9 cellular contexts compared by ENCODE assay signal in genomic region chr16:49183911-49184310, GRCh38.
DNase-seq lines count a peak whose midpoint lies in the region; ATAC-seq and TF ChIP-seq lines count a peak whose summit lies in the region.
"Had no signal": no experiment of that assay in that cellular context is flagged by ENCODE, and none has a peak within 500 bp of the region (broad histone marks: within the 10 kb centered on the region; RNA-seq: fewer than 3 reads in every experiment).

No MANE protein-coding gene starts in this region.

- no peak overlapping the region for H3K27ac Mint-ChIP-seq in neural crest cell (ENCODE audit: unreplicated experiment)

- ATAC-seq in GM21619 (IDR thresholded peaks at IDR 0.05; ENCODE audit: unreplicated experiment), result no peak
- no peak for ATAC-seq in HG02870 (IDR thresholded peaks at IDR 0.05; ENCODE audit: unreplicated experiment)

- H3K27me3 Mint-ChIP-seq in neural crest cell (ENCODE audit: low read depth), result peaks cover 48% of the 10 kb centered on the region
- H3K27me3 Mint-ChIP-seq: central memory CD8-positive, alpha-beta T cell had no signal

- H3K36me3 Mint-ChIP-seq in neural crest cell (ENCODE audit: low read depth), result no peaks in the 10 kb centered on the region

- no peak overlapping the region for H3K4me3 Mint-ChIP-seq in neural crest cell
- H3K4me3 Mint-ChIP-seq: central memory CD8-positive, alpha-beta T cell had no signal

- no peaks in the 10 kb centered on the region for H3K4me1 Mint-ChIP-seq in neural crest cell
- H3K4me1 Mint-ChIP-seq: central memory CD8-positive, alpha-beta T cell had no signal

- DNase-seq in NCI-H526 (lab: John Stamatoyannopoulos, UW), result peak; percentile 16 to 55
- DNase-seq in NCI-H526 treated with DMSO at 0.1 percent for 48 hours (lab: John Stamatoyannopoulos, UW), result no peak
- peak; percentile 28 for DNase-seq in KBM-7
- DNase-seq in SK-MEL-5 (ENCODE audit: low read depth, low spot score), result peak; percentile 45
- peak; percentile 9 for DNase-seq in neural crest cell (ENCODE audit: low read depth, low spot score)
- DNase-seq in NCI-H226, result no peak

- in situ Hi-C loops in KBM-7 (cut with MboI; ENCODE audit: low pct_unique_long_range_greater_than_20kb, low sequenced_read_pairs), result no loop called here
- in situ Hi-C loops in SK-MEL-5 (cut with HindIII; ENCODE audit: low pct_unique_long_range_greater_than_20kb, low sequenced_read_pairs), result no loop called here

- TF ChIP-seq CTCF in neural crest cell (conservative IDR thresholded peaks at IDR 0.05), result peak; percentile 61

- H3K9me3 Mint-ChIP-seq in neural crest cell, result no peaks in the 10 kb centered on the region
- H3K9me3 Mint-ChIP-seq: central memory CD8-positive, alpha-beta T cell had no signal

Comparison
In these comparisons a context has a peak if more than half of its experiments do, and no peak if none do; other contexts are left out.
1. DNase-seq: peak in NCI-H526 (2 of 2), KBM-7 (single experiment), SK-MEL-5 (single experiment) and neural crest cell (single experiment); none in NCI-H526 treated with DMSO at 0.1 percent for 48 hours (single experiment) and NCI-H226 (single experiment).